ENCODE assay signal across 17 cellular contexts in genomic region chr15:91456251-91456718, GRCh38.
DNase-seq lines count a peak whose midpoint lies in the region; TF ChIP-seq lines count a peak whose summit lies in the region.
"Had no signal": no experiment of that assay in that cellular context is flagged by ENCODE, and none has a peak within 500 bp of the region (broad histone marks: within the 10 kb centered on the region; RNA-seq: fewer than 3 reads in every experiment).

No MANE protein-coding gene starts in this region.

- no peak for TF ChIP-seq CTCF in fibroblast of the aortic adventitia (IDR thresholded peaks at IDR 0.05; ENCODE audit: insufficient read depth, low read length)

- peak; percentile 22 for DNase-seq in NCI-H146 (lab: John Stamatoyannopoulos, UW)
- no peak for DNase-seq in NCI-H146 treated with DMSO at 0.1 percent for 48 hours (lab: John Stamatoyannopoulos, UW; ENCODE audit: unreplicated experiment)
- peak; percentile 66 for DNase-seq in SW480 (ENCODE audit: low spot score)
- DNase-seq in fibroblast of the aortic adventitia (ENCODE audit: low read depth), result peak; percentile 32
- no peak for DNase-seq in activated naive CD4-positive, alpha-beta T cell treated with anti-CD3 and anti-CD28 coated beads, Interleukin-2, amount 50 U/mL, for 16 hours
- no peak for DNase-seq in NCI-H748 (lab: John Stamatoyannopoulos, UW; ENCODE audit: unreplicated experiment)
- no peak for DNase-seq in activated CD4-positive, alpha-beta T cell treated with anti-CD3 and anti-CD28 coated beads, Interleukin-2, amount 50 U/mL, for 4 hours
- no peak for DNase-seq in T-helper 2 cell
- DNase-seq: activated CD8-positive, alpha-beta memory T cell treated with anti-CD3 and anti-CD28 coated beads for 24 hours; activated naive CD4-positive, alpha-beta T cell treated with anti-CD3 and anti-CD28 coated beads for 36 hours; Karpas-422; naive B cell; NCI-H2081 treated with DMSO at 0.1 percent for 48 hours; Peyer's patch; T-helper 9 cell had no signal

- no peak overlapping the region for H3K4me3 ChIP-seq in fibroblast of the aortic adventitia (ENCODE audit: low read depth, low read length)
- H3K4me3 ChIP-seq: coronary artery, Peyer's patch, skin epidermis had no signal

Comparison
In these comparisons a context has a peak if more than half of its experiments do, and no peak if none do; other contexts are left out.
1. DNase-seq: peak in NCI-H146 (single experiment), SW480 (single experiment) and fibroblast of the aortic adventitia (single experiment); none in NCI-H146 treated with DMSO at 0.1 percent for 48 hours (single experiment), activated naive CD4-positive, alpha-beta T cell treated with anti-CD3 and anti-CD28 coated beads, Interleukin-2, amount 50 U/mL, for 16 hours (single experiment), NCI-H748 (single experiment), activated CD4-positive, alpha-beta T cell treated with anti-CD3 and anti-CD28 coated beads, Interleukin-2, amount 50 U/mL, for 4 hours (0 of 2) and T-helper 2 cell (0 of 5).